Comparison of ENCODE assay signal across 23 cellular contexts in genomic region chr7:38671901-38672559, GRCh38. TPM values are rescaled to one million over a fixed set of nuclear protein-coding genes. Genes with fewer than 3 reads are reported as not detected.
DNase-seq lines count a peak whose midpoint lies in the region; ATAC-seq, FAIRE-seq and TF ChIP-seq lines count a peak whose summit lies in the region.
"Had no signal": no experiment of that assay in that cellular context is flagged by ENCODE, and none has a peak within 500 bp of the region (broad histone marks: within the 10 kb centered on the region; RNA-seq: fewer than 3 reads in every experiment).

No MANE protein-coding gene starts in this region.

- H3K4me2 ChIP-seq in HepG2 (ENCODE audit: low read depth, low read length), result no peak overlapping the region
- H3K4me2 ChIP-seq in OCI-LY7 (ENCODE audit: low read length), result no peak overlapping the region
- H3K4me2 ChIP-seq: BLaER1, SK-N-SH had no signal

- H3K36me3 ChIP-seq in HepG2 (replicated peaks in 1 of 2; ENCODE audit: control insufficient read depth in 1 of 2, insufficient read depth in 2 of 2, low read length in 2 of 2) (no peaks in the 10 kb centered on the region), right lobe of liver (no peaks in the 10 kb centered on the region), OCI-LY7 (ENCODE audit: insufficient read depth, low read length) (no peaks in the 10 kb centered on the region), colonic mucosa (no peaks in the 10 kb centered on the region)
- H3K36me3 ChIP-seq: BLaER1, esophagus muscularis mucosa, left lung, right atrium auricular region had no signal

- no peaks in the 10 kb centered on the region for H3K4me1 ChIP-seq in HepG2 (ENCODE audit: insufficient read depth, low read length)
- H3K4me1 ChIP-seq in right lobe of liver, result no peaks in the 10 kb centered on the region
- no peaks in the 10 kb centered on the region for H3K4me1 ChIP-seq in OCI-LY7 (ENCODE audit: insufficient read depth, low read length, poor library complexity, severe bottlenecking)
- no peaks in the 10 kb centered on the region for H3K4me1 ChIP-seq in colonic mucosa
- H3K4me1 ChIP-seq: BLaER1, right atrium auricular region had no signal

- H3K9me3 Mint-ChIP-seq in stimulated activated naive B cell treated with anti-CD40 and anti-IgM and Interleukin-4, amounts not matched to agents 10 μg/mL and 1 μg/mL and 100 μg/mL, for 72 hours, result no peaks in the 10 kb centered on the region
- H3K9me3 Mint-ChIP-seq: stimulated activated naive CD8-positive, alpha-beta T cell treated with anti-CD3 and anti-CD28 coated beads, Interleukin-15, amount 100 ng/mL, for 72 hours had no signal

- H3K4me3 ChIP-seq in HepG2 (replicated peaks in 1 of 3; ENCODE audit: insufficient read depth in 1 of 3, low read depth in 2 of 3, low read length in 3 of 3) (no peak overlapping the region), right lobe of liver (no peak overlapping the region), OCI-LY7 (ENCODE audit: low read depth, low read length, poor library complexity, severe bottlenecking) (no peak overlapping the region), colonic mucosa (no peak overlapping the region)
- H3K4me3 ChIP-seq: BLaER1, esophagus muscularis mucosa, GM23248, left lung, right atrium auricular region had no signal

- POLR2A ChIA-PET in HepG2 (lab: Yijun Ruan, JAX), result no interaction called here
- POLR2A ChIA-PET in OCI-LY7 (lab: Charles Lee), result interaction anchor here (2.0 kb wide), 1 partner anchor 12 kb away, joined by 5 read pairs; no protein-coding TSS in a partner anchor

- in situ Hi-C loops in HepG2 (cut with HindIII; ENCODE audit: extremely low pct_ligation_motif_present, low pct_unique_long_range_greater_than_20kb), result loop anchor here (25.0 kb wide), 1 partner anchor 260 kb away; no protein-coding TSS in a partner anchor

- WGBS in HepG2 (ENCODE audit: low lambda C conversion rate), result 14% methylated on average over 5 of the region's 7 CpGs
- 24% methylated on average over 3 of the region's 7 CpGs for WGBS in right lobe of liver (ENCODE audit: insufficient coverage, low coverage, low lambda C conversion rate, missing lambda C conversion rate)

- TF ChIP-seq CTCF in HepG2 (CRISPR knock-in tag; IDR thresholded peaks at IDR 0.05) (no peak), right lobe of liver (IDR thresholded peaks at IDR 0.05) (no peak), OCI-LY7 (conservative IDR thresholded peaks at IDR 0.05; ENCODE audit: low read length) (no peak), colonic mucosa (IDR thresholded peaks at IDR 0.05) (no peak)

- no peaks in the 10 kb centered on the region for H3K9me3 ChIP-seq in HepG2 (ENCODE audit: low read length)
- no peaks in the 10 kb centered on the region for H3K9me3 ChIP-seq in right lobe of liver
- H3K9me3 ChIP-seq in OCI-LY7 (ENCODE audit: low read length), result no peaks in the 10 kb centered on the region
- H3K9me3 ChIP-seq in colonic mucosa, result no peaks in the 10 kb centered on the region
- H3K9me3 ChIP-seq: BLaER1, esophagus muscularis mucosa, left lung, right atrium auricular region, SK-N-SH had no signal

- DNase-seq in HepG2 (ENCODE audit: low spot score), result no peak
- no peak for DNase-seq in right lobe of liver
- peak; percentile 11 for DNase-seq in OCI-LY7 (ENCODE audit: low spot score)
- DNase-seq in stimulated activated naive B cell treated with anti-CD40 and anti-IgM and Interleukin-4, amounts not matched to agents 10 μg/mL and 1 μg/mL and 100 μg/mL, for 72 hours, result peak; percentile 47
- no peak for DNase-seq in colonic mucosa
- DNase-seq in H54 (ENCODE audit: insufficient read length, low spot score), result no peak
- DNase-seq in UCSD-AML1 (lab: John Stamatoyannopoulos, UW; ENCODE audit: unreplicated experiment), result no peak
- DNase-seq: activated CD4-positive, alpha-beta T cell treated with anti-CD3 and anti-CD28 coated beads for 4 hours; caudate nucleus; GM23248; left lung; NCI-H1417 treated with DMSO at 0.1 percent for 48 hours; NCI-H748 treated with DMSO at 0.1 percent for 48 hours; occipital lobe; SK-N-SH; stimulated activated naive CD8-positive, alpha-beta T cell treated with anti-CD3 and anti-CD28 coated beads, Interleukin-15, amount 100 ng/mL, for 72 hours; T1000; trophoblast cell had no signal

- peaks cover 14 to 19% of the 10 kb centered on the region in 2 donors for H3K4me1 Mint-ChIP-seq in stimulated activated naive B cell treated with anti-CD40 and anti-IgM and Interleukin-4, amounts not matched to agents 10 μg/mL and 1 μg/mL and 100 μg/mL, for 72 hours
- H3K4me1 Mint-ChIP-seq: stimulated activated naive CD8-positive, alpha-beta T cell treated with anti-CD3 and anti-CD28 coated beads, Interleukin-15, amount 100 ng/mL, for 72 hours had no signal

- H3K27me3 Mint-ChIP-seq in stimulated activated naive B cell treated with anti-CD40 and anti-IgM and Interleukin-4, amounts not matched to agents 10 μg/mL and 1 μg/mL and 100 μg/mL, for 72 hours, result peaks cover 5 to 8% of the 10 kb centered on the region in 2 donors

- H3K79me2 ChIP-seq in HepG2 (ENCODE audit: insufficient read depth, low read length), result no peaks in the 10 kb centered on the region
- no peaks in the 10 kb centered on the region for H3K79me2 ChIP-seq in OCI-LY7 (ENCODE audit: insufficient read depth, low read depth, low read length)

- peak overlapping the region; percentile 28 to 48 for H3K4me3 Mint-ChIP-seq in stimulated activated naive B cell treated with anti-CD40 and anti-IgM and Interleukin-4, amounts not matched to agents 10 μg/mL and 1 μg/mL and 100 μg/mL, for 72 hours
- H3K4me3 Mint-ChIP-seq: stimulated activated naive CD8-positive, alpha-beta T cell treated with anti-CD3 and anti-CD28 coated beads, Interleukin-15, amount 100 ng/mL, for 72 hours had no signal

- H2AFZ ChIP-seq in HepG2 (ENCODE audit: low read length) (no peak overlapping the region), OCI-LY7 (ENCODE audit: low read length) (no peak overlapping the region)
- H2AFZ ChIP-seq: GM23248 had no signal

- no peak for TF ChIP-seq RAD21 in HepG2 (CRISPR knock-in tag; IDR thresholded peaks at IDR 0.05)

- intact Hi-C loops in HepG2 (cut with micrococcal nuclease; ENCODE audit: unreplicated experiment), result no loop called here
- intact Hi-C loops in right lobe of liver (cut with DNase I), result no loop called here
- intact Hi-C loops in OCI-LY7 (cut with micrococcal nuclease; ENCODE audit: unreplicated experiment), result no loop called here
- intact Hi-C loops in colonic mucosa (cut with DNase I), result no loop called here

- ATAC-seq in HepG2, result no peak
- no peak for ATAC-seq in right lobe of liver
- ATAC-seq in HG03095 (IDR thresholded peaks at IDR 0.05; ENCODE audit: unreplicated experiment), result peak; percentile 55
- peak; percentile 92 to 93 for ATAC-seq in stimulated activated naive B cell treated with anti-CD40 and anti-IgM and Interleukin-4, amounts not matched to agents 10 μg/mL and 1 μg/mL and 100 μg/mL, for 72 hours (replicated peaks)
- ATAC-seq: stimulated activated naive CD8-positive, alpha-beta T cell treated with anti-CD3 and anti-CD28 coated beads, Interleukin-15, amount 100 ng/mL, for 72 hours had no signal

- H3K9me2 ChIP-seq in OCI-LY7 (ENCODE audit: insufficient read depth, low read length), result no peaks in the 10 kb centered on the region
- H3K9me2 ChIP-seq: SK-N-SH had no signal

- H4K20me1 ChIP-seq in HepG2 (ENCODE audit: insufficient read depth, low read length) (no peaks in the 10 kb centered on the region), OCI-LY7 (ENCODE audit: insufficient read depth, low read length) (no peaks in the 10 kb centered on the region)
- H4K20me1 ChIP-seq: BLaER1 had no signal

- TF ChIP-seq EP300 in HepG2 (IDR thresholded peaks at IDR 0.05; ENCODE audit: low read depth in 2 of 2, low read length in 2 of 2) (no peak), HepG2 (CRISPR knock-in tag; IDR thresholded peaks at IDR 0.05; ENCODE audit: borderline replicate concordance) (no peak)

- H3K9ac ChIP-seq in HepG2 (ENCODE audit: insufficient read depth, low read depth, low read length) (no peak overlapping the region), colonic mucosa (ENCODE audit: low read depth in 2 of 2, low read length in 2 of 2) (no peak overlapping the region)
- H3K9ac ChIP-seq: BLaER1, GM23248, SK-N-SH had no signal

- CTCF ChIA-PET in HepG2 (lab: Yijun Ruan, JAX; ENCODE audit: low intra/inter-chr PET ratio, low total read pairs) (no interaction called here), OCI-LY7 (lab: Charles Lee; ENCODE audit: unreplicated experiment) (no interaction called here)

- H3K36me3 Mint-ChIP-seq in stimulated activated naive B cell treated with anti-CD40 and anti-IgM and Interleukin-4, amounts not matched to agents 10 μg/mL and 1 μg/mL and 100 μg/mL, for 72 hours, result no peaks in the 10 kb centered on the region

- FAIRE-seq in HepG2 (lab: Jason Lieb, UNC) (no peak), H54 (lab: Jason Lieb, UNC) (no peak)
- FAIRE-seq: RCC 7860 had no signal

- H3K27me3 ChIP-seq in HepG2 (ENCODE audit: control insufficient read depth in 1 of 2, insufficient read depth in 2 of 2, low read length in 2 of 2), result no peaks in the 10 kb centered on the region; a peak in 1 of 5 replicates
- no peaks in the 10 kb centered on the region for H3K27me3 ChIP-seq in right lobe of liver
- no peaks in the 10 kb centered on the region for H3K27me3 ChIP-seq in colonic mucosa
- H3K27me3 ChIP-seq: BLaER1, esophagus muscularis mucosa, left lung, right atrium auricular region had no signal

- TF ChIP-seq POLR2A in HepG2 (IDR thresholded peaks at IDR 0.05; ENCODE audit: insufficient read depth in 1 of 2, low read depth in 2 of 2, low read length in 2 of 2) (no peak), right lobe of liver (IDR thresholded peaks at IDR 0.05) (no peak), H54 (IDR thresholded peaks at IDR 0.05; ENCODE audit: low read depth, low read length) (no peak)

- H3K27ac Mint-ChIP-seq in stimulated activated naive B cell treated with anti-CD40 and anti-IgM and Interleukin-4, amounts not matched to agents 10 μg/mL and 1 μg/mL and 100 μg/mL, for 72 hours, result peak overlapping the region; percentile 73
- H3K27ac Mint-ChIP-seq: stimulated activated naive CD8-positive, alpha-beta T cell treated with anti-CD3 and anti-CD28 coated beads, Interleukin-15, amount 100 ng/mL, for 72 hours had no signal

- BruUV-seq in HepG2 (replicated peaks; lab: Mats Ljungman, UMichigan) (no TSS peak), OCI-LY7 (replicated peaks; lab: Mats Ljungman, UMichigan) (no TSS peak)

- H3K27ac ChIP-seq in HepG2 (ENCODE audit: extremely low read length, insufficient read depth, low read length), result no peak overlapping the region
- H3K27ac ChIP-seq in right lobe of liver, result no peak overlapping the region
- H3K27ac ChIP-seq in OCI-LY7 (ENCODE audit: low read depth, low read length, poor library complexity, severe bottlenecking), result no peak overlapping the region
- no peak overlapping the region for H3K27ac ChIP-seq in colonic mucosa
- H3K27ac ChIP-seq: BLaER1, esophagus muscularis mucosa, GM23248, right atrium auricular region had no signal

RNA-seq across cellular contexts. Expression of gene AMPH, which starts 40.9 kb away (rescaled TPM):
- not detected in 2 replicates for total RNA-seq in HepG2 (2016; rRNA removed; fragmentation: Illumina TruSeq; extraction: Trizol)
- total RNA-seq in HepG2 (2016; cell fraction: cytosol; rRNA removed; fragmentation: Illumina TruSeq; extraction: Trizol; ENCODE audit: low read depth), result not detected in 2 replicates
- not detected in 2 replicates for total RNA-seq in HepG2 (2016; cell fraction: insoluble cytoplasmic fraction; rRNA removed; fragmentation: Illumina TruSeq; extraction: Trizol)
- total RNA-seq in HepG2 (2016; cell fraction: membrane; rRNA removed; fragmentation: Illumina TruSeq; extraction: Trizol), result not detected in 2 replicates
- not detected in 2 replicates for total RNA-seq in HepG2 (2016; cell fraction: nucleus; rRNA removed; fragmentation: Illumina TruSeq; extraction: Trizol)
- not detected in 2 replicates for polyA plus RNA-seq in HepG2 (2011; rRNA removed)
- not detected in 2 replicates for polyA plus RNA-seq in HepG2 (2011; cell fraction: cytosol; rRNA removed)
- not detected in 2 replicates for polyA plus RNA-seq in HepG2 (2011; cell fraction: nucleus; rRNA removed)
- polyA plus RNA-seq in HepG2 (2012), result not detected in 2 replicates
- polyA plus RNA-seq in HepG2 (2016; cell fraction: cytosol; fragmentation: Illumina TruSeq; extraction: Trizol; ENCODE audit: low read depth), result not detected in 2 replicates
- polyA plus RNA-seq in HepG2 (2016; cell fraction: insoluble cytoplasmic fraction; fragmentation: Illumina TruSeq; extraction: Trizol; ENCODE audit: low read depth), result not detected in 2 replicates
- polyA plus RNA-seq in HepG2 (2016; cell fraction: membrane; fragmentation: Illumina TruSeq; extraction: Trizol; ENCODE audit: low read depth), result not detected in 2 replicates
- not detected in 2 replicates for polyA plus RNA-seq in HepG2 (2016; cell fraction: nucleus; fragmentation: Illumina TruSeq; extraction: Trizol; ENCODE audit: insufficient read depth, low read depth)
- not detected in 2 replicates for polyA minus RNA-seq in HepG2 (2011; rRNA and poly(A)+ RNA removed; ENCODE audit: low replicate concordance)
- not detected in 2 replicates for polyA minus RNA-seq in HepG2 (2011; cell fraction: cytosol; rRNA and poly(A)+ RNA removed)
- polyA minus RNA-seq in HepG2 (2011; cell fraction: nucleus; rRNA and poly(A)+ RNA removed), result not detected in 2 replicates
- under 1 TPM; 0.20 to 0.67 (median 0.39) TPM for total RNA-seq in right lobe of liver
- not detected in 2 replicates for total RNA-seq in OCI-LY7 (2014; rRNA removed; shearing (Covaris generic))
- not detected in 2 replicates for total RNA-seq in OCI-LY7 (2022)
- 1 to 10 TPM in 1 of 2 donors, under 1 TPM in 1; 0.49 to 1.1 TPM for total RNA-seq in colonic mucosa

Comparison
In these comparisons a context has a peak if more than half of its experiments do, and no peak if none do; other contexts are left out.
1. ATAC-seq: peak in HG03095 (single experiment) and stimulated activated naive B cell treated with anti-CD40 and anti-IgM and Interleukin-4, amounts not matched to agents 10 μg/mL and 1 μg/mL and 100 μg/mL, for 72 hours (2 of 2); none in HepG2 (single experiment) and right lobe of liver (0 of 4).
2. DNase-seq: peak in OCI-LY7 (single experiment) and stimulated activated naive B cell treated with anti-CD40 and anti-IgM and Interleukin-4, amounts not matched to agents 10 μg/mL and 1 μg/mL and 100 μg/mL, for 72 hours (single experiment); none in HepG2 (single experiment), right lobe of liver (0 of 3), colonic mucosa (single experiment), H54 (single experiment) and UCSD-AML1 (single experiment).